Comparison of ENCODE assay signal across 9 cellular contexts in genomic region chr7:93442478-93443224, GRCh38.
DNase-seq lines count a peak whose midpoint lies in the region; ATAC-seq and TF ChIP-seq lines count a peak whose summit lies in the region.
"Had no signal": no experiment of that assay in that cellular context is flagged by ENCODE, and none has a peak within 500 bp of the region (broad histone marks: within the 10 kb centered on the region; RNA-seq: fewer than 3 reads in every experiment).

No MANE protein-coding gene starts in this region.

- DNase-seq in NCI-H1417 (lab: John Stamatoyannopoulos, UW): peak; percentile 38 to 63 (median 44)
- DNase-seq in NCI-H1417 treated with DMSO at 0.1 percent for 48 hours (lab: John Stamatoyannopoulos, UW): no peak
- DNase-seq in HK-2 (ENCODE audit: unreplicated experiment): peak; percentile 24
- peak in 3 of 5 donors; percentile 5 to 19 (median 6) for DNase-seq in T-helper 1 cell
- DNase-seq in dorsolateral prefrontal cortex: no peak
- no peak for DNase-seq in osteocyte (ENCODE audit: extremely low spot score, unreplicated experiment)
- no peak for DNase-seq in midbrain (lab: John Stamatoyannopoulos, UW)

- no peaks in the 10 kb centered on the region for H3K9me3 Mint-ChIP-seq in osteocyte (ENCODE audit: unreplicated experiment)

- no peaks in the 10 kb centered on the region for H3K36me3 Mint-ChIP-seq in osteocyte (ENCODE audit: unreplicated experiment)

- H3K27me3 ChIP-seq in dorsolateral prefrontal cortex: peaks cover 0 to 8% (median 0%) of the 10 kb centered on the region in 45 donors
- H3K27me3 ChIP-seq: BLaER1 had no signal

- no peaks in the 10 kb centered on the region for H3K4me1 Mint-ChIP-seq in osteocyte (ENCODE audit: unreplicated experiment)

- peaks cover 43% of the 10 kb centered on the region for H3K27me3 Mint-ChIP-seq in osteocyte (ENCODE audit: unreplicated experiment)

- no peak overlapping the region for H3K4me3 Mint-ChIP-seq in osteocyte (ENCODE audit: unreplicated experiment)

- H3K27ac Mint-ChIP-seq in osteocyte (ENCODE audit: unreplicated experiment): no peak overlapping the region

- no peak overlapping the region for H3K4me3 ChIP-seq in dorsolateral prefrontal cortex
- H3K4me3 ChIP-seq: BLaER1 had no signal

- ATAC-seq in GM19452 (IDR thresholded peaks at IDR 0.05; ENCODE audit: unreplicated experiment): peak; percentile 73

- TF ChIP-seq CTCF in dorsolateral prefrontal cortex (IDR thresholded peaks at IDR 0.05 in 54 of 56, conservative IDR thresholded peaks at IDR 0.05 in 2 of 56; ENCODE audit: low read depth in 1 of 56, partially characterized antibody in 56 of 56): peak in 35 of 56 donors; percentile 9 to 45 (median 25)
- peak; percentile 54 for TF ChIP-seq CTCF in osteocyte (IDR thresholded peaks at IDR 0.05)

- intact Hi-C loops in dorsolateral prefrontal cortex (cut with DNase I): no loop called here

- no peak overlapping the region for H3K27ac ChIP-seq in dorsolateral prefrontal cortex
- H3K27ac ChIP-seq: BLaER1 had no signal

Comparison
In these comparisons a context has a peak if more than half of its experiments do, and no peak if none do; other contexts are left out.
1. DNase-seq: peak in NCI-H1417 (3 of 3), HK-2 (single experiment) and T-helper 1 cell (3 of 5); none in NCI-H1417 treated with DMSO at 0.1 percent for 48 hours (single experiment), dorsolateral prefrontal cortex (0 of 10), osteocyte (single experiment) and midbrain (single experiment).